In genomic region chr1:22450421-22451021, GRCh38 we compare ENCODE assay signal across 8 cellular contexts. TPM values are rescaled to one million over a fixed set of nuclear protein-coding genes. Genes with fewer than 3 reads are reported as not detected.
DNase-seq lines count a peak whose midpoint lies in the region; ATAC-seq, FAIRE-seq and TF ChIP-seq lines count a peak whose summit lies in the region.

No MANE protein-coding gene starts in this region.

- POLR2A ChIA-PET in HepG2 (lab: Yijun Ruan, JAX): interaction anchor here (1.2 kb wide), 1 partner anchor 398 kb away, joined by 4 read pairs; the partner anchor contains the start of gene CDC42

- H3K4me3 Mint-ChIP-seq in type B pancreatic cell: peak overlapping the region; percentile 83

- CTCF ChIA-PET in HepG2 (lab: Yijun Ruan, JAX; ENCODE audit: low intra/inter-chr PET ratio, low total read pairs): no interaction called here

- peaks cover 40% of the 10 kb centered on the region for H3K4me1 Mint-ChIP-seq in type B pancreatic cell (ENCODE audit: unreplicated experiment)

- H3K9me3 ChIP-seq in HepG2 (ENCODE audit: low read length) (no peaks in the 10 kb centered on the region), right lobe of liver (no peaks in the 10 kb centered on the region), iPS-20b (ENCODE audit: insufficient read depth, low read depth, low read length) (no peaks in the 10 kb centered on the region)

- H3K27ac ChIP-seq in HepG2 (ENCODE audit: extremely low read length, insufficient read depth, low read length) (peak overlapping the region; percentile 85), right lobe of liver (no peak overlapping the region), iPS-20b (ENCODE audit: low read length) (peak overlapping the region; percentile 23)

- TF ChIP-seq CTCF in HepG2 (CRISPR knock-in tag; IDR thresholded peaks at IDR 0.05) (no peak), right lobe of liver (IDR thresholded peaks at IDR 0.05) (no peak), type B pancreatic cell (conservative IDR thresholded peaks at IDR 0.05) (no peak)

- 6% methylated on average over 11 of the region's 11 CpGs for WGBS in HepG2 (ENCODE audit: low lambda C conversion rate)
- 64% methylated on average over 11 of the region's 11 CpGs for WGBS in right lobe of liver (ENCODE audit: insufficient coverage, low coverage, low lambda C conversion rate, missing lambda C conversion rate)

- H3K27me3 Mint-ChIP-seq in type B pancreatic cell: no peaks in the 10 kb centered on the region

- peak; percentile 87 for DNase-seq in HepG2 (ENCODE audit: low spot score)
- DNase-seq in right lobe of liver: no peak
- DNase-seq in SHP77 treated with DMSO at 0.1 percent for 48 hours (lab: John Stamatoyannopoulos, UW): peak; percentile 99
- no peak for DNase-seq in type B pancreatic cell (ENCODE audit: extremely low spot score, unreplicated experiment)
- no peak for DNase-seq in mesenteric fat pad (ENCODE audit: low spot score)

- H3K27me3 ChIP-seq in HepG2 (ENCODE audit: control insufficient read depth in 1 of 2, insufficient read depth in 2 of 2, low read length in 2 of 2) (no peaks in the 10 kb centered on the region; a peak in 1 of 5 replicates), right lobe of liver (no peaks in the 10 kb centered on the region), iPS-20b (ENCODE audit: insufficient read depth, low read length) (no peaks in the 10 kb centered on the region)

- peaks cover 30% of the 10 kb centered on the region for H3K79me2 ChIP-seq in HepG2 (ENCODE audit: insufficient read depth, low read length)

- BruUV-seq in HepG2 (replicated peaks; lab: Mats Ljungman, UMichigan): no TSS peak

- H3K36me3 Mint-ChIP-seq in type B pancreatic cell: no peaks in the 10 kb centered on the region

- H3K4me2 ChIP-seq in HepG2 (ENCODE audit: low read depth, low read length): peak overlapping the region; percentile 82

- TF ChIP-seq EP300 in HepG2 (IDR thresholded peaks at IDR 0.05; ENCODE audit: low read depth in 2 of 2, low read length in 2 of 2) (peak in 1 of 2 experiments; percentile 21; a peak in 1 of 4 replicates), HepG2 (CRISPR knock-in tag; IDR thresholded peaks at IDR 0.05; ENCODE audit: borderline replicate concordance) (no peak)

- in situ Hi-C loops in HepG2 (cut with HindIII; ENCODE audit: extremely low pct_ligation_motif_present, low pct_unique_long_range_greater_than_20kb): no loop called here

- no peak for TF ChIP-seq RAD21 in HepG2 (CRISPR knock-in tag; IDR thresholded peaks at IDR 0.05)

- peaks cover 74% of the 10 kb centered on the region for H3K4me1 ChIP-seq in HepG2 (ENCODE audit: insufficient read depth, low read length)
- H3K4me1 ChIP-seq in right lobe of liver: peaks cover 0 to 7% (median 0%) of the 10 kb centered on the region in 4 donors
- peaks cover 7% of the 10 kb centered on the region; the same call in 1 of the 2 replicates for H3K4me1 ChIP-seq in iPS-20b (ENCODE audit: insufficient read depth, low read length)

- H3K27ac Mint-ChIP-seq in type B pancreatic cell: peak overlapping the region; percentile 72

- H3K36me3 ChIP-seq in HepG2 (replicated peaks in 1 of 2; ENCODE audit: control insufficient read depth in 1 of 2, insufficient read depth in 2 of 2, low read length in 2 of 2) (no peaks in the 10 kb centered on the region), right lobe of liver (no peaks in the 10 kb centered on the region), iPS-20b (ENCODE audit: insufficient read depth, low read depth, low read length) (no peaks in the 10 kb centered on the region)

- H3K9me3 Mint-ChIP-seq in type B pancreatic cell: no peaks in the 10 kb centered on the region

- H2AFZ ChIP-seq in HepG2 (ENCODE audit: low read length): peak overlapping the region; percentile 39

- no peaks in the 10 kb centered on the region for H4K20me1 ChIP-seq in HepG2 (ENCODE audit: insufficient read depth, low read length)

- 0 out of 4 replicates have a peak, but pooled peaks have one; percentile 19 to 31 for TF ChIP-seq POLR2A in HepG2 (IDR thresholded peaks at IDR 0.05; ENCODE audit: insufficient read depth in 1 of 2, low read depth in 2 of 2, low read length in 2 of 2)
- no peak for TF ChIP-seq POLR2A in right lobe of liver (IDR thresholded peaks at IDR 0.05)

- ATAC-seq in HepG2 (peak; percentile 64), right lobe of liver (no peak), esophagus mucosa (no peak), GM21423 (IDR thresholded peaks at IDR 0.05; ENCODE audit: unreplicated experiment) (no peak)

- FAIRE-seq in HepG2 (lab: Jason Lieb, UNC): peak; percentile 56

- H3K9ac ChIP-seq in HepG2 (ENCODE audit: insufficient read depth, low read depth, low read length) (peak overlapping the region; percentile 56), iPS-20b (ENCODE audit: low read depth, low read length) (peak overlapping the region; percentile 67; the same call in 1 of the 2 replicates)

- peak overlapping the region; percentile 14 to 95 (median 88); a peak in 5 of 6 replicates for H3K4me3 ChIP-seq in HepG2 (replicated peaks in 1 of 3; ENCODE audit: insufficient read depth in 1 of 3, low read depth in 2 of 3, low read length in 3 of 3)
- no peak overlapping the region for H3K4me3 ChIP-seq in right lobe of liver
- no peak overlapping the region for H3K4me3 ChIP-seq in iPS-20b (ENCODE audit: low read length)

- intact Hi-C loops in HepG2 (cut with micrococcal nuclease; ENCODE audit: unreplicated experiment) (loop anchor here (5.0 kb wide), 1 partner anchor 52 kb away; no protein-coding TSS in a partner anchor), right lobe of liver (cut with DNase I) (no loop called here)

TF ChIP-seq in HepG2, 621 proteins besides CTCF, POLR2A, EP300 and RAD21 (continues in another document):
- no peak for TF ChIP-seq TBX2 (CRISPR knock-in tag; IDR thresholded peaks at IDR 0.05; ENCODE audit: borderline replicate concordance)
- TF ChIP-seq SP5 (CRISPR knock-in tag; IDR thresholded peaks at IDR 0.05; ENCODE audit: borderline replicate concordance, low read depth): no peak; the same call in 1 of the 2 replicates
- no peak for TF ChIP-seq ZFY (CRISPR knock-in tag; IDR thresholded peaks at IDR 0.05)
- TF ChIP-seq ZBTB33 (CRISPR knock-in tag; IDR thresholded peaks at IDR 0.05): 0 out of 2 replicates have a peak, but pooled peaks have one; percentile 5
- TF ChIP-seq MTF2 (CRISPR knock-in tag; IDR thresholded peaks at IDR 0.05; ENCODE audit: borderline replicate concordance): no peak
- no peak for TF ChIP-seq ZNF572 (CRISPR knock-in tag; IDR thresholded peaks at IDR 0.05)
- no peak for TF ChIP-seq DNMT3B (CRISPR knock-in tag; conservative IDR thresholded peaks at IDR 0.05)
- TF ChIP-seq PHF20 (CRISPR knock-in tag; IDR thresholded peaks at IDR 0.05): no peak
- TF ChIP-seq HDAC2 (CRISPR knock-in tag; IDR thresholded peaks at IDR 0.05): peak; percentile 51; the same call in 1 of the 2 replicates
- no peak for TF ChIP-seq ZNF7 (CRISPR knock-in tag; IDR thresholded peaks at IDR 0.05)
- 0 out of 2 replicates have a peak, but pooled peaks have one; percentile 30 for TF ChIP-seq ZNF761 (CRISPR knock-in tag; conservative IDR thresholded peaks at IDR 0.05)
- TF ChIP-seq ZNF703 (CRISPR knock-in tag; IDR thresholded peaks at IDR 0.05; ENCODE audit: borderline replicate concordance): no peak
- TF ChIP-seq U2AF1 (optimal IDR thresholded peaks at IDR 0.05; ENCODE audit: low read depth, low read length): no peak

RNA-seq across cellular contexts. Expression of gene ZBTB40, which starts 1.1 kb away (rescaled TPM):
- 14.7 and 16.5 TPM in 2 replicates for total RNA-seq in HepG2 (2016; rRNA removed; fragmentation: Illumina TruSeq; extraction: Trizol)
- total RNA-seq in HepG2 (2016; cell fraction: cytosol; rRNA removed; fragmentation: Illumina TruSeq; extraction: Trizol; ENCODE audit: low read depth): 19.7 and 21.4 TPM in 2 replicates
- total RNA-seq in HepG2 (2016; cell fraction: insoluble cytoplasmic fraction; rRNA removed; fragmentation: Illumina TruSeq; extraction: Trizol): 12.3 and 15.2 TPM in 2 replicates
- total RNA-seq in HepG2 (2016; cell fraction: membrane; rRNA removed; fragmentation: Illumina TruSeq; extraction: Trizol): 9.5 and 11.9 TPM in 2 replicates
- 27.6 and 28.2 TPM in 2 replicates for total RNA-seq in HepG2 (2016; cell fraction: nucleus; rRNA removed; fragmentation: Illumina TruSeq; extraction: Trizol)
- 8.8 and 10.5 TPM in 2 replicates for polyA plus RNA-seq in HepG2 (2011; rRNA removed)
- 2.8 and 2.9 TPM in 2 replicates for polyA plus RNA-seq in HepG2 (2011; cell fraction: cytosol; rRNA removed)
- 58.3 and 61.4 TPM in 2 replicates for polyA plus RNA-seq in HepG2 (2011; cell fraction: nucleus; rRNA removed)
- 9.2 and 10.4 TPM in 2 replicates for polyA plus RNA-seq in HepG2 (2012)
- polyA plus RNA-seq in HepG2 (2016; cell fraction: cytosol; fragmentation: Illumina TruSeq; extraction: Trizol; ENCODE audit: low read depth): 0.26 and 0.31 TPM in 2 replicates
- 4.9 and 6.4 TPM in 2 replicates for polyA plus RNA-seq in HepG2 (2016; cell fraction: insoluble cytoplasmic fraction; fragmentation: Illumina TruSeq; extraction: Trizol; ENCODE audit: low read depth)
- 0.66 TPM in 2 replicates for polyA plus RNA-seq in HepG2 (2016; cell fraction: membrane; fragmentation: Illumina TruSeq; extraction: Trizol; ENCODE audit: low read depth)
- 40.6 and 43.4 TPM in 2 replicates for polyA plus RNA-seq in HepG2 (2016; cell fraction: nucleus; fragmentation: Illumina TruSeq; extraction: Trizol; ENCODE audit: insufficient read depth, low read depth)
- polyA minus RNA-seq in HepG2 (2011; rRNA and poly(A)+ RNA removed; ENCODE audit: low replicate concordance): 16.1 and 26.2 TPM in 2 replicates
- polyA minus RNA-seq in HepG2 (2011; cell fraction: cytosol; rRNA and poly(A)+ RNA removed): 5.2 and 5.8 TPM in 2 replicates
- 25.9 and 28.1 TPM in 2 replicates for polyA minus RNA-seq in HepG2 (2011; cell fraction: nucleus; rRNA and poly(A)+ RNA removed)
- 1 to 10 TPM; 6.2 to 7.6 (median 7.0) TPM for total RNA-seq in right lobe of liver
- 26.9 and 27.3 TPM in 2 replicates for total RNA-seq in type B pancreatic cell (ENCODE audit: low replicate concordance)
- 17.4 TPM for total RNA-seq in mesenteric fat pad
- 6.4 TPM for total RNA-seq in esophagus mucosa

Comparison
In these comparisons a context has a peak if more than half of its experiments do, and no peak if none do; other contexts are left out.
1. DNase-seq: peak in HepG2 (single experiment) and SHP77 treated with DMSO at 0.1 percent for 48 hours (single experiment); none in right lobe of liver (0 of 3), type B pancreatic cell (single experiment) and mesenteric fat pad (single experiment).
2. H3K27ac ChIP-seq: peak in HepG2 (single experiment) and iPS-20b (single experiment); none in right lobe of liver (0 of 3).
3. H3K4me3 ChIP-seq: peak in HepG2 (3 of 3); none in right lobe of liver (0 of 3) and iPS-20b (single experiment).